2 cellular contexts compared by ENCODE assay signal in the genomic region with DNA sequence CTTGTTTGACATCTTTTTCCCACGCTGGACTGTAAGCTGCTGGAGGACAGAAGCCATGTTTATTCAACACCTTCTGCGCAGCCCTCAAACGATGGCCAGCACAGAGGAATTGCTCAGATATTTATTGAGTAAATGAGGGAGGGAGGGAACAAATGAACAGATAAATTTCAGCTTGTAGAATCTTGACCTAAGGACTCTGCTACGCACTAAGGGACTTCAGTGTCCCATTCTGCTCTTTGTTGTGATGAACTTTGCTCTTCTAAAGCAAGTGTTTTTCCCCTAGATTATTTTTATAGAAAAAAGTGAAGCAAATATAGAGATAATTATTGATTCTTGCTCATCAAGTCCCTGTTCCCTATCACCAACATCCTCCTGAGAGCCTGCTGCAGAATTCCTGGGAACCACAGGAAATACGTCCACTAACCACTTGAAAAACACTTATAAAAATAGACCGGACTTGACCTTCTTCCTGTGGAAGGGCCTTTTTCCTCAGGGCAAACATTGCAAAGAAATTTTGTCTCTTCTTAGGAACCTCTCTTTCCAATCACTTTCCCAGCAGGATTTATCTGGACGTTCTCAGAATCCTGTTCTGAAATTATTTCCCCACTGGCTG.
TF ChIP-seq lines count a peak whose summit lies in the region.

No MANE protein-coding gene starts in this region.

TF ChIP-seq in liver, 16 proteins besides CTCF, POLR2A, EP300 and RAD21:
- TF ChIP-seq GABPA (IDR thresholded peaks at IDR 0.05 in 1 of 2, conservative IDR thresholded peaks at IDR 0.05 in 1 of 2) = peak in 1 of 2 donors; percentile 23
- no peak for TF ChIP-seq SP1 (IDR thresholded peaks at IDR 0.05)
- peak; percentile 92 for TF ChIP-seq NR2F2 (IDR thresholded peaks at IDR 0.05)
- TF ChIP-seq FOXA2 (IDR thresholded peaks at IDR 0.05) = no peak
- TF ChIP-seq RXRA (IDR thresholded peaks at IDR 0.05) = peak in 1 of 2 donors; percentile 9

TF ChIP-seq in HepG2, 621 proteins besides CTCF, POLR2A, EP300 and RAD21:
- TF ChIP-seq, protein P1, sequence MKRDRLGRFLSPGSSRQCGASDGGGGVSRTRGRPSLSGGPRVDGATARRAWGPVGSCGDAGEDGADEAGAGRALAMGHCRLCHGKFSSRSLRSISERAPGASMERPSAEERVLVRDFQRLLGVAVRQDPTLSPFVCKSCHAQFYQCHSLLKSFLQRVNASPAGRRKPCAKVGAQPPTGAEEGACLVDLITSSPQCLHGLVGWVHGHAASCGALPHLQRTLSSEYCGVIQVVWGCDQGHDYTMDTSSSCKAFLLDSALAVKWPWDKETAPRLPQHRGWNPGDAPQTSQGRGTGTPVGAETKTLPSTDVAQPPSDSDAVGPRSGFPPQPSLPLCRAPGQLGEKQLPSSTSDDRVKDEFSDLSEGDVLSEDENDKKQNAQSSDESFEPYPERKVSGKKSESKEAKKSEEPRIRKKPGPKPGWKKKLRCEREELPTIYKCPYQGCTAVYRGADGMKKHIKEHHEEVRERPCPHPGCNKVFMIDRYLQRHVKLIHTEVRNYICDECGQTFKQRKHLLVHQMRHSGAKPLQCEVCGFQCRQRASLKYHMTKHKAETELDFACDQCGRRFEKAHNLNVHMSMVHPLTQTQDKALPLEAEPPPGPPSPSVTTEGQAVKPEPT (CRISPR knock-in tag; IDR thresholded peaks at IDR 0.05; ENCODE audit: low read depth) = no peak
- no peak for TF ChIP-seq KDM2A (CRISPR knock-in tag; IDR thresholded peaks at IDR 0.05; ENCODE audit: borderline replicate concordance, low read depth)
- TF ChIP-seq ZFP90 (CRISPR knock-in tag; IDR thresholded peaks at IDR 0.05; ENCODE audit: borderline replicate concordance) = no peak
- TF ChIP-seq, protein P2, sequence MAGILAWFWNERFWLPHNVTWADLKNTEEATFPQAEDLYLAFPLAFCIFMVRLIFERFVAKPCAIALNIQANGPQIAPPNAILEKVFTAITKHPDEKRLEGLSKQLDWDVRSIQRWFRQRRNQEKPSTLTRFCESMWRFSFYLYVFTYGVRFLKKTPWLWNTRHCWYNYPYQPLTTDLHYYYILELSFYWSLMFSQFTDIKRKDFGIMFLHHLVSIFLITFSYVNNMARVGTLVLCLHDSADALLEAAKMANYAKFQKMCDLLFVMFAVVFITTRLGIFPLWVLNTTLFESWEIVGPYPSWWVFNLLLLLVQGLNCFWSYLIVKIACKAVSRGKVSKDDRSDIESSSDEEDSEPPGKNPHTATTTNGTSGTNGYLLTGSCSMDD (CRISPR knock-in tag; IDR thresholded peaks at IDR 0.05) = no peak
- TF ChIP-seq MTA1 (CRISPR knock-in tag; IDR thresholded peaks at IDR 0.05; ENCODE audit: borderline replicate concordance) = no peak
- TF ChIP-seq, protein P3, sequence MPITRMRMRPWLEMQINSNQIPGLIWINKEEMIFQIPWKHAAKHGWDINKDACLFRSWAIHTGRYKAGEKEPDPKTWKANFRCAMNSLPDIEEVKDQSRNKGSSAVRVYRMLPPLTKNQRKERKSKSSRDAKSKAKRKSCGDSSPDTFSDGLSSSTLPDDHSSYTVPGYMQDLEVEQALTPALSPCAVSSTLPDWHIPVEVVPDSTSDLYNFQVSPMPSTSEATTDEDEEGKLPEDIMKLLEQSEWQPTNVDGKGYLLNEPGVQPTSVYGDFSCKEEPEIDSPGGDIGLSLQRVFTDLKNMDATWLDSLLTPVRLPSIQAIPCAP (CRISPR knock-in tag; IDR thresholded peaks at IDR 0.05; ENCODE audit: low read depth) = no peak
- no peak for TF ChIP-seq MED8 (CRISPR knock-in tag; IDR thresholded peaks at IDR 0.05; ENCODE audit: insufficient replicate concordance)
- no peak for TF ChIP-seq ZNF335 (CRISPR knock-in tag; IDR thresholded peaks at IDR 0.05)
- no peak for TF ChIP-seq CBFB (CRISPR knock-in tag; IDR thresholded peaks at IDR 0.05)
- TF ChIP-seq ATF7-NPFF (CRISPR knock-in tag; IDR thresholded peaks at IDR 0.05; ENCODE audit: low read depth) = no peak
- no peak for TF ChIP-seq HNF4A (CRISPR knock-in tag; IDR thresholded peaks at IDR 0.05)
- TF ChIP-seq, protein P4, sequence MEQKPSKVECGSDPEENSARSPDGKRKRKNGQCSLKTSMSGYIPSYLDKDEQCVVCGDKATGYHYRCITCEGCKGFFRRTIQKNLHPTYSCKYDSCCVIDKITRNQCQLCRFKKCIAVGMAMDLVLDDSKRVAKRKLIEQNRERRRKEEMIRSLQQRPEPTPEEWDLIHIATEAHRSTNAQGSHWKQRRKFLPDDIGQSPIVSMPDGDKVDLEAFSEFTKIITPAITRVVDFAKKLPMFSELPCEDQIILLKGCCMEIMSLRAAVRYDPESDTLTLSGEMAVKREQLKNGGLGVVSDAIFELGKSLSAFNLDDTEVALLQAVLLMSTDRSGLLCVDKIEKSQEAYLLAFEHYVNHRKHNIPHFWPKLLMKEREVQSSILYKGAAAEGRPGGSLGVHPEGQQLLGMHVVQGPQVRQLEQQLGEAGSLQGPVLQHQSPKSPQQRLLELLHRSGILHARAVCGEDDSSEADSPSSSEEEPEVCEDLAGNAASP (CRISPR knock-in tag; IDR thresholded peaks at IDR 0.05; ENCODE audit: borderline replicate concordance) = no peak
- TF ChIP-seq FOXA1 (IDR thresholded peaks at IDR 0.05) = no peak
- TF ChIP-seq FOXA1 (CRISPR knock-in tag; IDR thresholded peaks at IDR 0.05) = no peak
TF ChIP-seq in HepG2: peak in this region for 0.
